ENCODE assay signal across 8 cellular contexts in the genomic region with DNA sequence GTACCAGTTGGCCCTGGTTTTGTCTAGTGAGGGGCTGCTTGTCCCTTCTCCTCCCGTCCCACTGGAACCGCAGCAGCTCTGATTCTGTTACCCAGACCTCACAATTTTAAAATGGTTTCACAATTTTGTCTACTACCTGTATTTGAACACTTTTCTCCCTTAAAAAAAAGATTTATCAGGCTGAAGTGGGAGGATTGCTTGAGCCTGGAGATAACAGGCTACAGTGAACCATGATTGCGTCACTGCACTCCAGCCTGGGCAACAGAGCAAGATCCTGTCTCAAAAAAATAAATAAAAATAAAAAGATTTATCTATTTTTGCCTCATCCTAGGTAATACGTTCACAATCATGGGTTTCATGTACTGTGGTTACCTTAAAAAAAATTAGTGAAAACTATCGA. TPM values are rescaled to one million over a fixed set of nuclear protein-coding genes. Genes with fewer than 3 reads are reported as not detected.
DNase-seq lines count a peak whose midpoint lies in the region; ATAC-seq, FAIRE-seq and TF ChIP-seq lines count a peak whose summit lies in the region.

No MANE protein-coding gene starts in this region.

- TF ChIP-seq POLR2A in heart left ventricle (IDR thresholded peaks at IDR 0.05): no peak
- no peak for TF ChIP-seq POLR2A in GM12878 (IDR thresholded peaks at IDR 0.05; ENCODE audit: low read depth, low read length)

- H3K9ac ChIP-seq in GM12878 (ENCODE audit: control insufficient read depth, insufficient read depth, low read length): peak overlapping the region; percentile 89

- ATAC-seq in heart left ventricle: no peak
- no peak for ATAC-seq in left cardiac atrium
- no peak for ATAC-seq in GM12878
- no peak for ATAC-seq in memory B cell (ENCODE audit: low read depth)
- ATAC-seq in upper lobe of right lung: no peak

- TF ChIP-seq CTCF in heart left ventricle (IDR thresholded peaks at IDR 0.05) (no peak), GM12878 (IDR thresholded peaks at IDR 0.05 in 2 of 3, conservative IDR thresholded peaks at IDR 0.05 in 1 of 3; ENCODE audit: control insufficient read depth in 2 of 3, extremely low read depth in 1 of 3, insufficient read depth in 1 of 3, low read depth in 3 of 3, low read length in 3 of 3) (no peak), upper lobe of right lung (IDR thresholded peaks at IDR 0.05) (no peak)

- no TSS peak for BruUV-seq in GM12878 (replicated peaks; lab: Mats Ljungman, UMichigan)

- RAD21 ChIA-PET in GM12878 (lab: Charles Lee; ENCODE audit: unreplicated experiment): no interaction called here

- H3K27ac Mint-ChIP-seq in memory B cell: peak overlapping the region; percentile 89

- H3K27me3 ChIP-seq in heart left ventricle (no peaks in the 10 kb centered on the region), GM12878 (replicated peaks in 1 of 2; ENCODE audit: control insufficient read depth in 2 of 2, insufficient read depth in 2 of 2, low read length in 1 of 2) (no peaks in the 10 kb centered on the region), upper lobe of right lung (no peaks in the 10 kb centered on the region)

- CTCF ChIA-PET in GM12878 (lab: Yijun Ruan, JAX): interaction anchor here (1.5 to 9.1 kb wide), 2 partner anchors 15 to 24 kb away, joined by 9 to 194 read pairs; a partner anchor contains a TSS

- POLR2A ChIA-PET in GM12878 (lab: Charles Lee): interaction anchor here (0.8 to 1.5 kb wide), 3 partner anchors 16 to 130 kb away, joined by 3 to 16 read pairs (median 3); a partner anchor contains a TSS

- no peaks in the 10 kb centered on the region for H4K20me1 ChIP-seq in GM12878 (ENCODE audit: control insufficient read depth, insufficient read depth)

- no peaks in the 10 kb centered on the region for H3K9me3 Mint-ChIP-seq in memory B cell

- peaks cover 11 to 46% (median 33%) of the 10 kb centered on the region in 12 donors for H3K4me1 ChIP-seq in heart left ventricle
- peaks cover 13% of the 10 kb centered on the region for H3K4me1 ChIP-seq in GM12878 (ENCODE audit: control insufficient read depth, insufficient read depth, low read length)
- peaks cover 32% of the 10 kb centered on the region for H3K4me1 ChIP-seq in upper lobe of right lung

- peaks cover 10% of the 10 kb centered on the region for H3K79me2 ChIP-seq in GM12878 (ENCODE audit: control insufficient read depth, insufficient read depth, low read length)

- intact Hi-C loops in heart left ventricle (cut with DNase I) (loop anchor here in 2 of 10 donors (2.0 kb wide), 1 partner anchor 15 kb away; a partner anchor contains a TSS), left cardiac atrium (cut with DNase I) (no loop called here), GM12878 (cut with micrococcal nuclease; ENCODE audit: unreplicated experiment) (no loop called here), upper lobe of right lung (cut with DNase I) (no loop called here)

- H3K4me1 Mint-ChIP-seq in memory B cell: peaks cover 9% of the 10 kb centered on the region

- peaks cover 6% of the 10 kb centered on the region for H3K36me3 Mint-ChIP-seq in memory B cell

- peak overlapping the region; percentile 98 for H3K4me2 ChIP-seq in GM12878 (ENCODE audit: control insufficient read depth, insufficient read depth)

- peak overlapping the region; percentile 52 to 93 (median 80) for H3K4me3 ChIP-seq in heart left ventricle
- peak overlapping the region; percentile 68 for H3K4me3 ChIP-seq in GM12878
- H3K4me3 ChIP-seq in upper lobe of right lung: peak overlapping the region; percentile 72

- SMC1A ChIA-PET in GM12878 (lab: Charles Lee; ENCODE audit: uncharacterized antibody, unreplicated experiment): interaction anchor here (1.2 kb wide), 1 partner anchor 23 kb away, joined by 4 read pairs; a partner anchor contains a TSS

- no peak for FAIRE-seq in GM12878 (lab: Jason Lieb, UNC)
- no peak for FAIRE-seq in RCC 7860 (lab: Jason Lieb, UNC)

- H3K36me3 ChIP-seq in heart left ventricle: peaks cover 0 to 19% (median 10%) of the 10 kb centered on the region in 9 donors
- peaks cover 0 to 1% of the 10 kb centered on the region in 2 experiments; a peak in 2 of 4 replicates for H3K36me3 ChIP-seq in GM12878 (ENCODE audit: control insufficient read depth in 2 of 2, insufficient read depth in 2 of 2, low read length in 1 of 2)
- no peaks in the 10 kb centered on the region for H3K36me3 ChIP-seq in upper lobe of right lung

- H3K27ac ChIP-seq in heart left ventricle (peak overlapping the region; percentile 75 to 95 (median 92)), GM12878 (ENCODE audit: control insufficient read depth, insufficient read depth) (peak overlapping the region; percentile 95), upper lobe of right lung (peak overlapping the region; percentile 92)

- H2AFZ ChIP-seq in GM12878 (ENCODE audit: control insufficient read depth, low read depth, low read length): peak overlapping the region; percentile 97

- in situ Hi-C loops in GM12878 (cut with MboI): no loop called here

- TF ChIP-seq RAD21 in GM12878 (IDR thresholded peaks at IDR 0.05; ENCODE audit: insufficient read depth, low read depth, low read length): no peak

- H3K27me3 Mint-ChIP-seq in memory B cell: no peaks in the 10 kb centered on the region

- H3K9me3 ChIP-seq in heart left ventricle (no peaks in the 10 kb centered on the region), GM12878 (replicated peaks; ENCODE audit: control insufficient read depth, insufficient read depth, low read length) (no peaks in the 10 kb centered on the region), upper lobe of right lung (no peaks in the 10 kb centered on the region)

- no peak overlapping the region for H3K4me3 Mint-ChIP-seq in memory B cell

- WGBS in heart left ventricle, 4 donors: 59 to 68% (median 64%) methylated on average over 5 of the region's 5 CpGs
- WGBS in GM12878 (ENCODE audit: insufficient coverage, insufficient replicate concordance, low lambda C conversion rate, missing lambda C conversion rate): 88% methylated on average over 5 of the region's 5 CpGs

- no peak for DNase-seq in heart left ventricle
- no peak for DNase-seq in left cardiac atrium
- DNase-seq in GM12878 (ENCODE audit: low read depth, low spot score): no peak
- no peak for DNase-seq in memory B cell (ENCODE audit: low spot score in 2 of 2)
- no peak for DNase-seq in upper lobe of right lung
- DNase-seq in RCC 7860 (ENCODE audit: low spot score): no peak
- no peak for DNase-seq in NCI-H1105 treated with DMSO at 0.1 percent for 48 hours (lab: John Stamatoyannopoulos, UW)
- no peak for DNase-seq in NCI-H524 treated with DMSO at 0.1 percent for 48 hours (lab: John Stamatoyannopoulos, UW)

- no peak for TF ChIP-seq EP300 in GM12878 (IDR thresholded peaks at IDR 0.05; ENCODE audit: borderline replicate concordance in 1 of 2, control insufficient read depth in 1 of 2, low read depth in 2 of 2, low read length in 2 of 2)

RNA-seq across cellular contexts. Expression of a gene that starts 1.4 kb away (rescaled TPM):
- total RNA-seq in heart left ventricle (10 to 100 TPM; 17.7 to 40.0 (median 19.6) TPM), left cardiac atrium (10 to 100 TPM; 18.3 to 21.3 TPM), GM12878 (2014; rRNA removed) (15.4 and 19.9 TPM in 2 replicates), GM12878 (2014; rRNA removed; fragmentation: Illumina TruSeq; extraction: Trizol) (2.1 and 3.0 TPM in 2 replicates), GM12878 (2021) (23.1 and 24.4 TPM in 2 replicates), upper lobe of right lung (25.0 TPM)
- polyA plus RNA-seq in heart left ventricle (10 to 100 TPM; 13.6 to 14.5 TPM), GM12878 (2011; rRNA removed) (0.76 and 1.9 TPM in 2 replicates), GM12878 (2014; fragmentation: Illumina TruSeq; extraction: Trizol) (0.30 and 2.0 TPM in 2 replicates), GM12878 (2014; fragmentation: Nextera tagmentation; extraction: Ambion mirVana) (under 1 TPM; 0.31 to 0.69 TPM), GM12878 (2014; rRNA removed) (12.5 and 14.5 TPM in 2 replicates), GM12878 (2016; fragmentation: Nextera tagmentation; extraction: Ambion mirVana) (1 to 10 TPM; 5.8 to 7.9 TPM)
- total RNA-seq in GM12878 (2013; cell fraction: nucleolus; rRNA removed): 15.6 and 16.9 TPM in 2 replicates
- polyA plus RNA-seq in GM12878 (2011; ENCODE audit: low read depth): 2.0 TPM
- polyA plus RNA-seq in GM12878 (2011; cell fraction: cytosol; rRNA removed): 3.1 and 6.3 TPM in 2 replicates
- polyA plus RNA-seq in GM12878 (2011; cell fraction: nucleus; rRNA removed): 8.8 and 10.9 TPM in 2 replicates
- 5.4 and 7.5 TPM in 2 replicates for polyA plus RNA-seq in GM12878 (2012)
- polyA minus RNA-seq in GM12878 (2011; rRNA and poly(A)+ RNA removed): 2.2 and 5.3 TPM in 2 replicates
- polyA minus RNA-seq in GM12878 (2011; cell fraction: cytosol; rRNA and poly(A)+ RNA removed): 5.0 and 5.5 TPM in 2 replicates
- 10.6 and 15.7 TPM in 2 replicates for polyA minus RNA-seq in GM12878 (2011; cell fraction: nucleus; rRNA and poly(A)+ RNA removed)

RNA-seq across cellular contexts. Expression of a gene that starts 15.1 kb away (rescaled TPM):
- total RNA-seq in heart left ventricle (10 to 100 TPM in 5 of 9 donors, 1 to 10 TPM in 4; 8.3 to 16.0 (median 10.6) TPM), left cardiac atrium (10 to 100 TPM in 1 of 2 donors, 1 to 10 TPM in 1; 9.3 to 12.8 TPM), GM12878 (2014; rRNA removed) (1.7 and 2.1 TPM in 2 replicates), GM12878 (2014; rRNA removed; fragmentation: Illumina TruSeq; extraction: Trizol) (1.1 and 1.2 TPM in 2 replicates), GM12878 (2021) (9.4 TPM in 2 replicates), upper lobe of right lung (7.9 TPM)
- polyA plus RNA-seq in heart left ventricle (1 to 10 TPM; 7.9 to 8.7 TPM), GM12878 (2011; rRNA removed) (0.52 and 1.1 TPM in 2 replicates), GM12878 (2014; fragmentation: Illumina TruSeq; extraction: Trizol) (0.92 and 2.3 TPM in 2 replicates), GM12878 (2014; fragmentation: Nextera tagmentation; extraction: Ambion mirVana) (1 to 10 TPM in 1 of 2 experiments, under 1 TPM in 1; 0.47 to 1.7 TPM), GM12878 (2014; rRNA removed) (4.6 and 5.8 TPM in 2 replicates), GM12878 (2016; fragmentation: Nextera tagmentation; extraction: Ambion mirVana) (1 to 10 TPM in 1 of 2 experiments, under 1 TPM in 1; 0.70 to 1.1 TPM)
- 4.3 and 5.0 TPM in 2 replicates for total RNA-seq in GM12878 (2013; cell fraction: nucleolus; rRNA removed)
- 0.52 TPM for polyA plus RNA-seq in GM12878 (2011; ENCODE audit: low read depth)
- 2.0 and 2.4 TPM in 2 replicates for polyA plus RNA-seq in GM12878 (2011; cell fraction: cytosol; rRNA removed)
- polyA plus RNA-seq in GM12878 (2011; cell fraction: nucleus; rRNA removed): 4.4 and 5.6 TPM in 2 replicates
- 3.8 and 4.8 TPM in 2 replicates for polyA plus RNA-seq in GM12878 (2012)
- 0.44 and 0.46 TPM in 2 replicates for polyA minus RNA-seq in GM12878 (2011; rRNA and poly(A)+ RNA removed)
- polyA minus RNA-seq in GM12878 (2011; cell fraction: cytosol; rRNA and poly(A)+ RNA removed): 1.2 TPM in 2 replicates
- 1.2 and 2.5 TPM in 2 replicates for polyA minus RNA-seq in GM12878 (2011; cell fraction: nucleus; rRNA and poly(A)+ RNA removed)

RNA-seq across cellular contexts. Expression of a gene that starts 23.2 kb away (rescaled TPM):
- total RNA-seq in heart left ventricle (not detected), left cardiac atrium (not detected), GM12878 (2014; rRNA removed) (0.11 TPM in 2 replicates), GM12878 (2014; rRNA removed; fragmentation: Illumina TruSeq; extraction: Trizol) (0.09 TPM in 1 of 2 replicates, not detected in the other), GM12878 (2021) (0.31 TPM in 1 of 2 replicates, not detected in the other), upper lobe of right lung (1.6 TPM)
- polyA plus RNA-seq in heart left ventricle (under 1 TPM in 1 of 2 donors, not detected in 1; 0.07 TPM), GM12878 (2011; rRNA removed) (0.65 and 0.83 TPM in 2 replicates), GM12878 (2014; fragmentation: Illumina TruSeq; extraction: Trizol) (not detected in 2 replicates), GM12878 (2014; fragmentation: Nextera tagmentation; extraction: Ambion mirVana) (under 1 TPM in 1 of 2 experiments, not detected in 1; 0.04 TPM), GM12878 (2014; rRNA removed) (0.05 TPM in 2 replicates), GM12878 (2016; fragmentation: Nextera tagmentation; extraction: Ambion mirVana) (not detected)
- 0.44 TPM in 1 of 2 replicates, not detected in the other for total RNA-seq in GM12878 (2013; cell fraction: nucleolus; rRNA removed)
- not detected for polyA plus RNA-seq in GM12878 (2011; ENCODE audit: low read depth)
- polyA plus RNA-seq in GM12878 (2011; cell fraction: cytosol; rRNA removed): 0.60 and 1.1 TPM in 2 replicates
- polyA plus RNA-seq in GM12878 (2011; cell fraction: nucleus; rRNA removed): 0.37 and 0.78 TPM in 2 replicates
- 0.18 TPM in 1 of 2 replicates, not detected in the other for polyA plus RNA-seq in GM12878 (2012)
- 0.51 and 0.93 TPM in 2 replicates for polyA minus RNA-seq in GM12878 (2011; rRNA and poly(A)+ RNA removed)
- polyA minus RNA-seq in GM12878 (2011; cell fraction: cytosol; rRNA and poly(A)+ RNA removed): 0.62 TPM in 1 of 2 replicates, not detected in the other
- 0.67 TPM in 1 of 2 replicates, not detected in the other for polyA minus RNA-seq in GM12878 (2011; cell fraction: nucleus; rRNA and poly(A)+ RNA removed)

RNA-seq across cellular contexts. Expression of a gene that starts 24.4 kb away (rescaled TPM):
- 10 to 100 TPM; 21.9 to 47.7 (median 34.8) TPM for total RNA-seq in heart left ventricle
- polyA plus RNA-seq in heart left ventricle: 10 to 100 TPM; 32.4 to 34.3 TPM
- 10 to 100 TPM; 29.0 to 29.6 TPM for total RNA-seq in left cardiac atrium
- total RNA-seq in GM12878 (2013; cell fraction: nucleolus; rRNA removed): 125 and 148 TPM in 2 replicates
- 41.3 and 51.1 TPM in 2 replicates for total RNA-seq in GM12878 (2014; rRNA removed)
- total RNA-seq in GM12878 (2014; rRNA removed; fragmentation: Illumina TruSeq; extraction: Trizol): 30.3 and 33.9 TPM in 2 replicates
- 107 and 109 TPM in 2 replicates for total RNA-seq in GM12878 (2021)
- polyA plus RNA-seq in GM12878 (2011; ENCODE audit: low read depth): 39.2 TPM
- 65.6 and 105 TPM in 2 replicates for polyA plus RNA-seq in GM12878 (2011; rRNA removed)
- polyA plus RNA-seq in GM12878 (2011; cell fraction: cytosol; rRNA removed): 89.6 and 90.4 TPM in 2 replicates
- 259 and 261 TPM in 2 replicates for polyA plus RNA-seq in GM12878 (2011; cell fraction: nucleus; rRNA removed)
- 59.8 and 68.6 TPM in 2 replicates for polyA plus RNA-seq in GM12878 (2012)
- 46.5 and 72.4 TPM in 2 replicates for polyA plus RNA-seq in GM12878 (2014; fragmentation: Illumina TruSeq; extraction: Trizol)
- polyA plus RNA-seq in GM12878 (2014; fragmentation: Nextera tagmentation; extraction: Ambion mirVana): under 1 TPM; 0.49 to 0.79 TPM
- 88.0 and 99.6 TPM in 2 replicates for polyA plus RNA-seq in GM12878 (2014; rRNA removed)
- polyA plus RNA-seq in GM12878 (2016; fragmentation: Nextera tagmentation; extraction: Ambion mirVana): 10 to 100 TPM; 30.4 to 30.8 TPM
- polyA minus RNA-seq in GM12878 (2011; rRNA and poly(A)+ RNA removed): 126 and 141 TPM in 2 replicates
- 41.4 and 56.8 TPM in 2 replicates for polyA minus RNA-seq in GM12878 (2011; cell fraction: cytosol; rRNA and poly(A)+ RNA removed)
- 34.8 and 61.6 TPM in 2 replicates for polyA minus RNA-seq in GM12878 (2011; cell fraction: nucleus; rRNA and poly(A)+ RNA removed)
- total RNA-seq in upper lobe of right lung: 70.6 TPM

RNA-seq across cellular contexts. Expression of a gene that starts 27.3 kb away (rescaled TPM):
- total RNA-seq in heart left ventricle (not detected), left cardiac atrium (not detected), GM12878 (2014; rRNA removed) (not detected in 2 replicates), GM12878 (2014; rRNA removed; fragmentation: Illumina TruSeq; extraction: Trizol) (not detected in 2 replicates), GM12878 (2021) (not detected in 2 replicates), upper lobe of right lung (not detected)
- polyA plus RNA-seq in heart left ventricle (not detected), GM12878 (2011; rRNA removed) (not detected in 2 replicates), GM12878 (2014; fragmentation: Illumina TruSeq; extraction: Trizol) (not detected in 2 replicates), GM12878 (2014; fragmentation: Nextera tagmentation; extraction: Ambion mirVana) (not detected), GM12878 (2014; rRNA removed) (0.04 TPM in 1 of 2 replicates, not detected in the other), GM12878 (2016; fragmentation: Nextera tagmentation; extraction: Ambion mirVana) (not detected)
- not detected in 2 replicates for total RNA-seq in GM12878 (2013; cell fraction: nucleolus; rRNA removed)
- not detected for polyA plus RNA-seq in GM12878 (2011; ENCODE audit: low read depth)
- not detected in 2 replicates for polyA plus RNA-seq in GM12878 (2011; cell fraction: cytosol; rRNA removed)
- not detected in 2 replicates for polyA plus RNA-seq in GM12878 (2011; cell fraction: nucleus; rRNA removed)
- polyA plus RNA-seq in GM12878 (2012): not detected in 2 replicates
- polyA minus RNA-seq in GM12878 (2011; rRNA and poly(A)+ RNA removed): not detected in 2 replicates
- not detected in 2 replicates for polyA minus RNA-seq in GM12878 (2011; cell fraction: cytosol; rRNA and poly(A)+ RNA removed)
- not detected in 2 replicates for polyA minus RNA-seq in GM12878 (2011; cell fraction: nucleus; rRNA and poly(A)+ RNA removed)
